8 cellular contexts compared by ENCODE assay signal in genomic region chr13:36819064-36819810, GRCh38. TPM values are rescaled to one million over a fixed set of nuclear protein-coding genes. Genes with fewer than 3 reads are reported as not detected.
DNase-seq lines count a peak whose midpoint lies in the region; ATAC-seq and TF ChIP-seq lines count a peak whose summit lies in the region.

TSS of gene RFXAP (plus strand) at chr13:36819222. CDS start at chr13:36819358, 136 bp downstream.

- H3K27me3 ChIP-seq in adipocyte (replicated peaks; ENCODE audit: control insufficient read depth, insufficient read depth, low read length): no peaks in the 10 kb centered on the region

- peak; percentile 6 for TF ChIP-seq CTCF in GM12873 (IDR thresholded peaks at IDR 0.05; ENCODE audit: insufficient read depth, low read depth, low read length, missing control alignments)
- no peak for TF ChIP-seq CTCF in progenitor cell of endocrine pancreas (IDR thresholded peaks at IDR 0.05; ENCODE audit: unreplicated experiment)

- ATAC-seq in HG02623 (IDR thresholded peaks at IDR 0.05; ENCODE audit: unreplicated experiment) (peak; percentile 86), left cardiac atrium (peak; percentile 98 to 99)

- DNase-seq in NCI-H1105 (lab: John Stamatoyannopoulos, UW) (peak; percentile 71), T follicular helper cell (ENCODE audit: low read depth) (peak; percentile 87), adipocyte (ENCODE audit: low read depth) (peak; percentile 95), left cardiac atrium (peak; percentile 94), progenitor cell of endocrine pancreas (ENCODE audit: low spot score, unreplicated experiment) (peak; percentile 97), ureter (ENCODE audit: low spot score) (peak; percentile 86)

- peak within 1 kb of the TSS; percentile 89 for H3K4me3 ChIP-seq in adipocyte (ENCODE audit: low read length)

- H3K27me3 Mint-ChIP-seq in progenitor cell of endocrine pancreas: no peaks in the 10 kb centered on the region

- intact Hi-C loops in left cardiac atrium (cut with DNase I): loop anchor here in 1 of 2 donors (1.0 kb wide), 1 partner anchor 18 kb away; no protein-coding TSS in a partner anchor

- H3K27ac Mint-ChIP-seq in progenitor cell of endocrine pancreas: peak within 1 kb of the TSS; percentile 95

- H3K9me3 ChIP-seq in adipocyte (ENCODE audit: control insufficient read depth, low read length): no peaks in the 10 kb centered on the region

- H3K4me1 Mint-ChIP-seq in progenitor cell of endocrine pancreas (ENCODE audit: low read depth): peaks cover 22% of the 10 kb centered on the region

- H3K9me3 Mint-ChIP-seq in progenitor cell of endocrine pancreas (ENCODE audit: low read depth): no peaks in the 10 kb centered on the region

- H3K4me1 ChIP-seq in adipocyte (ENCODE audit: control insufficient read depth, insufficient read depth, low read length): peaks cover 14% of the 10 kb centered on the region

- no peaks in the 10 kb centered on the region for H3K36me3 ChIP-seq in adipocyte (ENCODE audit: control insufficient read depth, insufficient read depth, low read length, severe bottlenecking)

- peak within 1 kb of the TSS; percentile 91 for H3K4me3 Mint-ChIP-seq in progenitor cell of endocrine pancreas (ENCODE audit: low read depth)

- H3K9ac ChIP-seq in adipocyte (ENCODE audit: low read length): peak within 1 kb of the TSS; percentile 83

- no peaks in the 10 kb centered on the region for H3K36me3 Mint-ChIP-seq in progenitor cell of endocrine pancreas (ENCODE audit: insufficient read depth)

RNA-seq across cellular contexts. Expression of gene RFXAP, which starts in this region (rescaled TPM):
- total RNA-seq in left cardiac atrium: 1 to 10 TPM; 2.7 to 3.5 TPM
- total RNA-seq in progenitor cell of endocrine pancreas: 11.7 and 13.3 TPM in 2 replicates
- 8.3 TPM for total RNA-seq in ureter

Comparison
In these comparisons a context has a peak if more than half of its experiments do, and no peak if none do; other contexts are left out.
1. Peak in every context shown above with its lines: DNase-seq, ATAC-seq and H3K4me3 ChIP-seq.